15 cellular contexts compared by ENCODE assay signal in genomic region chr12:9112076-9112853, GRCh38. TPM values are rescaled to one million over a fixed set of nuclear protein-coding genes. Genes with fewer than 3 reads are reported as not detected.
DNase-seq lines count a peak whose midpoint lies in the region; ATAC-seq and TF ChIP-seq lines count a peak whose summit lies in the region.
"Had no signal": no experiment of that assay in that cellular context is flagged by ENCODE, and none has a peak within 500 bp of the region (broad histone marks: within the 10 kb centered on the region; RNA-seq: fewer than 3 reads in every experiment).

No MANE protein-coding gene starts in this region.

- H3K4me3 ChIP-seq in left ventricle myocardium inferior = peak overlapping the region; percentile 70
- H3K4me3 ChIP-seq in gastrocnemius medialis = peak overlapping the region in 2 of 4 donors; percentile 52 to 54
- H3K4me3 ChIP-seq in upper lobe of right lung = peak overlapping the region; percentile 60
- H3K4me3 ChIP-seq in smooth muscle cell = no peak overlapping the region
- H3K4me3 ChIP-seq: BLaER1 had no signal

- H3K27ac Mint-ChIP-seq in glutamatergic neuron (ENCODE audit: unreplicated experiment) = no peak overlapping the region
- H3K27ac Mint-ChIP-seq in progenitor cell of endocrine pancreas = no peak overlapping the region
- H3K27ac Mint-ChIP-seq: CD8-positive, alpha-beta T cell had no signal

- no peak overlapping the region for H2AFZ ChIP-seq in smooth muscle cell (ENCODE audit: low read depth)

- H3K9me3 Mint-ChIP-seq in glutamatergic neuron (ENCODE audit: unreplicated experiment) = peaks cover 2% of the 10 kb centered on the region
- no peaks in the 10 kb centered on the region for H3K9me3 Mint-ChIP-seq in progenitor cell of endocrine pancreas (ENCODE audit: low read depth)
- H3K9me3 Mint-ChIP-seq: CD8-positive, alpha-beta T cell had no signal

- no peak overlapping the region for H3K9ac ChIP-seq in smooth muscle cell (ENCODE audit: low read depth)
- H3K9ac ChIP-seq: BLaER1 had no signal

- peak overlapping the region; percentile 68 for H3K4me3 Mint-ChIP-seq in glutamatergic neuron (ENCODE audit: unreplicated experiment)
- no peak overlapping the region for H3K4me3 Mint-ChIP-seq in progenitor cell of endocrine pancreas (ENCODE audit: low read depth)
- H3K4me3 Mint-ChIP-seq: CD8-positive, alpha-beta T cell had no signal

- H4K20me1 ChIP-seq in smooth muscle cell (ENCODE audit: low read depth) = no peaks in the 10 kb centered on the region
- H4K20me1 ChIP-seq: BLaER1 had no signal

- 88% methylated on average over 6 of the region's 6 CpGs for WGBS in smooth muscle cell (ENCODE audit: low lambda C conversion rate)

- no peaks in the 10 kb centered on the region for H3K79me2 ChIP-seq in smooth muscle cell (ENCODE audit: low read depth)

- H3K36me3 ChIP-seq in left ventricle myocardium inferior (peaks cover 60% of the 10 kb centered on the region), gastrocnemius medialis (peaks cover 2 to 38% of the 10 kb centered on the region in 2 donors), upper lobe of right lung (peaks cover 51% of the 10 kb centered on the region), smooth muscle cell (ENCODE audit: low read depth) (no peaks in the 10 kb centered on the region)
- H3K36me3 ChIP-seq: BLaER1 had no signal

- peaks cover 7% of the 10 kb centered on the region for H3F3A ChIP-seq in smooth muscle cell (ENCODE audit: low read depth)

- H3K27me3 Mint-ChIP-seq in glutamatergic neuron (ENCODE audit: unreplicated experiment) = peaks cover 4% of the 10 kb centered on the region
- peaks cover 4% of the 10 kb centered on the region for H3K27me3 Mint-ChIP-seq in progenitor cell of endocrine pancreas

- H3K4me1 Mint-ChIP-seq in glutamatergic neuron (ENCODE audit: low read depth, unreplicated experiment) = peaks cover 39% of the 10 kb centered on the region
- H3K4me1 Mint-ChIP-seq in progenitor cell of endocrine pancreas (ENCODE audit: low read depth) = peaks cover 8% of the 10 kb centered on the region

- DNase-seq in left ventricle myocardium inferior (no peak), Right ventricle myocardium inferior (ENCODE audit: missing footprints) (no peak), glutamatergic neuron (no peak), gastrocnemius medialis (no peak), upper lobe of right lung (no peak), progenitor cell of endocrine pancreas (ENCODE audit: low spot score, unreplicated experiment) (no peak), smooth muscle cell (lab: John Stamatoyannopoulos, UW; ENCODE audit: unreplicated experiment) (no peak)
- DNase-seq in stimulated activated CD4-positive, alpha-beta T cell treated with anti-CD3 and anti-CD28 coated beads, Interleukin-4, amount 100 ng/mL, for 4 hours = no peak
- DNase-seq: CD8-positive, alpha-beta T cell; NCI-H1048; NCI-H1436 treated with DMSO at 0.1 percent for 48 hours; NCI-H2081 treated with DMSO at 0.1 percent for 48 hours; NCI-H510A treated with DMSO at 0.1 percent for 48 hours had no signal

- no peak for TF ChIP-seq CTCF in left ventricle myocardium inferior (IDR thresholded peaks at IDR 0.05; ENCODE audit: borderline replicate concordance)
- TF ChIP-seq CTCF in glutamatergic neuron (IDR thresholded peaks at IDR 0.05; ENCODE audit: partially characterized antibody, unreplicated experiment) = no peak
- no peak for TF ChIP-seq CTCF in gastrocnemius medialis (IDR thresholded peaks at IDR 0.05 in 4 of 5, conservative IDR thresholded peaks at IDR 0.05 in 1 of 5)
- no peak for TF ChIP-seq CTCF in upper lobe of right lung (IDR thresholded peaks at IDR 0.05)
- TF ChIP-seq CTCF in progenitor cell of endocrine pancreas (IDR thresholded peaks at IDR 0.05; ENCODE audit: unreplicated experiment) = no peak
- TF ChIP-seq CTCF in smooth muscle cell (IDR thresholded peaks at IDR 0.05; ENCODE audit: borderline replicate concordance, insufficient read depth, poor library complexity, severe bottlenecking) = no peak

- no peak for ATAC-seq in Right ventricle myocardium inferior
- no peak for ATAC-seq in gastrocnemius medialis
- ATAC-seq in upper lobe of right lung = no peak
- ATAC-seq: CD8-positive, alpha-beta T cell had no signal

- no peak for TF ChIP-seq POLR2A in gastrocnemius medialis (IDR thresholded peaks at IDR 0.05)

- H3K4me1 ChIP-seq in left ventricle myocardium inferior (peaks cover 68% of the 10 kb centered on the region), gastrocnemius medialis (peaks cover 17 to 24% of the 10 kb centered on the region in 2 donors), upper lobe of right lung (peaks cover 6% of the 10 kb centered on the region), smooth muscle cell (ENCODE audit: low read depth) (peaks cover 14% of the 10 kb centered on the region)

- H3K36me3 Mint-ChIP-seq in glutamatergic neuron (ENCODE audit: unreplicated experiment) (no peaks in the 10 kb centered on the region), progenitor cell of endocrine pancreas (ENCODE audit: insufficient read depth) (no peaks in the 10 kb centered on the region)

- no peak overlapping the region for H3K4me2 ChIP-seq in smooth muscle cell
- H3K4me2 ChIP-seq: BLaER1 had no signal

- in situ Hi-C loops in gastrocnemius medialis (cut with MboI; ENCODE audit: low sequenced_read_pairs in 4 of 4) = no loop called here

- intact Hi-C loops in left ventricle myocardium inferior (cut with micrococcal nuclease) (no loop called here), Right ventricle myocardium inferior (cut with DNase I) (loop anchor here (10.0 kb wide), 1 partner anchor 157 kb away; no protein-coding TSS in a partner anchor), gastrocnemius medialis (cut with DNase I; ENCODE audit: low total_unique reads) (loop anchor here (10.0 kb wide), 1 partner anchor 133 kb away; no protein-coding TSS in a partner anchor), upper lobe of right lung (cut with DNase I) (no loop called here)

- peak overlapping the region; percentile 91 for H3K27ac ChIP-seq in left ventricle myocardium inferior (replicated peaks)
- peak overlapping the region in 3 of 4 donors; percentile 64 to 69 (median 66) for H3K27ac ChIP-seq in gastrocnemius medialis
- peak overlapping the region; percentile 85 for H3K27ac ChIP-seq in upper lobe of right lung
- H3K27ac ChIP-seq in smooth muscle cell (ENCODE audit: low read depth) = no peak overlapping the region
- H3K27ac ChIP-seq: BLaER1 had no signal

- H3K27me3 ChIP-seq in left ventricle myocardium inferior (ENCODE audit: low read depth) (no peaks in the 10 kb centered on the region), gastrocnemius medialis (no peaks in the 10 kb centered on the region), upper lobe of right lung (no peaks in the 10 kb centered on the region), smooth muscle cell (ENCODE audit: low read depth) (no peaks in the 10 kb centered on the region)
- H3K27me3 ChIP-seq: BLaER1 had no signal

- no peaks in the 10 kb centered on the region for H3K9me3 ChIP-seq in left ventricle myocardium inferior (replicated peaks)
- no peaks in the 10 kb centered on the region for H3K9me3 ChIP-seq in gastrocnemius medialis
- no peaks in the 10 kb centered on the region for H3K9me3 ChIP-seq in upper lobe of right lung
- H3K9me3 ChIP-seq in smooth muscle cell (replicated peaks; ENCODE audit: low read depth) = no peaks in the 10 kb centered on the region
- H3K9me3 ChIP-seq: BLaER1 had no signal

RNA-seq across cellular contexts. Expression of gene A2M, which starts 3.5 kb away (rescaled TPM):
- total RNA-seq in left ventricle myocardium inferior = 502 TPM
- 640 TPM for total RNA-seq in Right ventricle myocardium inferior
- 346 TPM for total RNA-seq in glutamatergic neuron (ENCODE audit: unreplicated experiment)
- 100 to 1,000 TPM in 3 of 4 donors, 10 to 100 TPM in 1; 77.1 to 135 (median 126) TPM for total RNA-seq in gastrocnemius medialis
- total RNA-seq in upper lobe of right lung = 2,772 TPM
- total RNA-seq in progenitor cell of endocrine pancreas = 1.1 and 2.0 TPM in 2 replicates
- 72.8 and 114 TPM in 2 replicates for total RNA-seq in smooth muscle cell
- polyA plus RNA-seq in smooth muscle cell = 66.0 and 108 TPM in 2 replicates
- total RNA-seq: CD8-positive, alpha-beta T cell; MCF 10A had no signal

Comparison
In these comparisons a context has a peak if more than half of its experiments do, and no peak if none do; other contexts are left out.
1. intact Hi-C loops: an anchor here in Right ventricle myocardium inferior (10.0 kb wide) and gastrocnemius medialis (10.0 kb wide); none called in left ventricle myocardium inferior and upper lobe of right lung.
2. RNA of gene A2M, which starts 3.5 kb away (total RNA-seq): 2,772 TPM in upper lobe of right lung (single experiment), 640 TPM in Right ventricle myocardium inferior (single experiment), 502 TPM in left ventricle myocardium inferior (single experiment), 346 TPM in glutamatergic neuron (single experiment), 77.1 to 135 TPM in gastrocnemius medialis and 72.8 to 114 TPM in smooth muscle cell; 1.1 to 2.0 TPM in progenitor cell of endocrine pancreas; every median in the first group is over 10 times any median in the second.